Comparison of ENCODE assay signal across 14 cellular contexts in the genomic region with DNA sequence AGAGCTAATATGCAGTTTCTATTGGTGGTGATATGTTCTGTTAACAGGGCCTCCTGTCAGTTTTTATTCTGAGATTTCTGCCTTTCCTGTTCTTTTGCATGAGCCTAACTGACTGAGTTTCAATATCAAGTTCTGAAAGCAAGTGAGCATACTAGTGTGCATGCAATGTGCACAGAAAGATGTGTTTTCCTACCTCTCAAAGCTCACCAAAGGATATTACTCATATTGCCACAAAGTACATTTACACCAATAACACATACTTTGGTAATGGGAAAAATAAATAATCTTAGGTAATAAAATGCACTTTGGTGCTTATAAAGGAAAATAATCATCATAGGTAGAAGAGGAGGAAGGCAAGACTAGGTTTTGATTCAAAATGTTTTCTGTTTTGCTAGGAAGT.
A peak's percentile ranks its signal among the peaks of the same experiment; 100 is the strongest.
DNase-seq lines count a peak whose midpoint lies in the region; ATAC-seq and TF ChIP-seq lines count a peak whose summit lies in the region.
"Had no signal": no experiment of that assay in that cellular context is flagged by ENCODE, and none has a peak within 500 bp of the region (broad histone marks: within the 10 kb centered on the region; RNA-seq: fewer than 3 reads in every experiment).

No MANE protein-coding gene starts in this region.

- no peaks in the 10 kb centered on the region for H3K27me3 Mint-ChIP-seq in stimulated activated memory B cell treated with anti-CD40 and anti-IgM and Interleukin-4, amounts not matched to agents 10 μg/mL and 1 μg/mL and 100 μg/mL, for 72 hours

- peak; percentile 12 for DNase-seq in GM10248 (ENCODE audit: extremely low spot score)
- no peak for DNase-seq in 8988T
- DNase-seq in epidermal melanocyte (ENCODE audit: insufficient read length, low spot score), result no peak
- DNase-seq: activated CD4-positive, alpha-beta T cell treated with anti-CD3 and anti-CD28 coated beads, Interleukin-2, amount 50 U/mL, for 1 hour; aorta; MV-4-11; Peyer's patch had no signal

- CTCF ChIA-PET in GM10248 (lab: Yijun Ruan, JAX), result interaction anchor here (1.6 to 1.9 kb wide), 2 partner anchors 12 to 100 kb away, joined by 4 to 6 read pairs; no protein-coding TSS in a partner anchor

- no peak overlapping the region for H3K4me3 Mint-ChIP-seq in stimulated activated memory B cell treated with anti-CD40 and anti-IgM and Interleukin-4, amounts not matched to agents 10 μg/mL and 1 μg/mL and 100 μg/mL, for 72 hours
- H3K4me3 Mint-ChIP-seq: T-helper 1 cell treated with Interleukin-12 subunit alpha and Interleukin-12 subunit beta and Interleukin-4 antibody, amounts not matched to agents 30 μg/mL and 1 μg/mL, for 36 hours had no signal

- POLR2A ChIA-PET in GM10248 (lab: Yijun Ruan, JAX), result no interaction called here

- H3K36me3 Mint-ChIP-seq in stimulated activated memory B cell treated with anti-CD40 and anti-IgM and Interleukin-4, amounts not matched to agents 10 μg/mL and 1 μg/mL and 100 μg/mL, for 72 hours, result no peaks in the 10 kb centered on the region

- no peak for TF ChIP-seq CTCF in GM10248 (IDR thresholded peaks at IDR 0.05; ENCODE audit: control extremely low read depth, extremely low read depth, low read depth, missing control alignments)

- H3K9me3 Mint-ChIP-seq in stimulated activated memory B cell treated with anti-CD40 and anti-IgM and Interleukin-4, amounts not matched to agents 10 μg/mL and 1 μg/mL and 100 μg/mL, for 72 hours, result no peaks in the 10 kb centered on the region
- H3K9me3 Mint-ChIP-seq: T-helper 1 cell treated with Interleukin-12 subunit alpha and Interleukin-12 subunit beta and Interleukin-4 antibody, amounts not matched to agents 30 μg/mL and 1 μg/mL, for 36 hours had no signal

- no peaks in the 10 kb centered on the region for H3K4me1 Mint-ChIP-seq in stimulated activated memory B cell treated with anti-CD40 and anti-IgM and Interleukin-4, amounts not matched to agents 10 μg/mL and 1 μg/mL and 100 μg/mL, for 72 hours

- H3K27ac Mint-ChIP-seq in stimulated activated memory B cell treated with anti-CD40 and anti-IgM and Interleukin-4, amounts not matched to agents 10 μg/mL and 1 μg/mL and 100 μg/mL, for 72 hours, result no peak overlapping the region
- H3K27ac Mint-ChIP-seq: T-helper 1 cell treated with Interleukin-12 subunit alpha and Interleukin-12 subunit beta and Interleukin-4 antibody, amounts not matched to agents 30 μg/mL and 1 μg/mL, for 36 hours had no signal

- ATAC-seq in GM19328 (IDR thresholded peaks at IDR 0.05; ENCODE audit: unreplicated experiment) (peak; percentile 76), HG02588 (IDR thresholded peaks at IDR 0.05; ENCODE audit: unreplicated experiment) (peak; percentile 82), HG03558 (IDR thresholded peaks at IDR 0.05; ENCODE audit: extremely low read depth, unreplicated experiment) (peak; percentile 62), HG03342 (IDR thresholded peaks at IDR 0.05; ENCODE audit: unreplicated experiment) (no peak)
- ATAC-seq in stimulated activated memory B cell treated with anti-CD40 and anti-IgM and Interleukin-4, amounts not matched to agents 10 μg/mL and 1 μg/mL and 100 μg/mL, for 72 hours, result no peak
- ATAC-seq: HCT116 had no signal

Comparison
In these comparisons a context has a peak if more than half of its experiments do, and no peak if none do; other contexts are left out.
1. ATAC-seq: peak in GM19328 (single experiment), HG02588 (single experiment) and HG03558 (single experiment); none in HG03342 (single experiment) and stimulated activated memory B cell treated with anti-CD40 and anti-IgM and Interleukin-4, amounts not matched to agents 10 μg/mL and 1 μg/mL and 100 μg/mL, for 72 hours (single experiment).